ENCODE assay signal across 10 cellular contexts in genomic region chr21:15682182-15682895, GRCh38. TPM values are rescaled to one million over a fixed set of nuclear protein-coding genes. Genes with fewer than 3 reads are reported as not detected.
DNase-seq lines count a peak whose midpoint lies in the region; ATAC-seq and TF ChIP-seq lines count a peak whose summit lies in the region.
"Had no signal": no experiment of that assay in that cellular context is flagged by ENCODE, and none has a peak within 500 bp of the region (broad histone marks: within the 10 kb centered on the region; RNA-seq: fewer than 3 reads in every experiment).

No MANE protein-coding gene starts in this region.

- POLR2A ChIA-PET in MCF 10A (lab: Yijun Ruan, JAX), result interaction anchor here (0.7 to 1.5 kb wide), 3 partner anchors 11 to 48 kb away, joined by 3 to 4 read pairs (median 3); no protein-coding TSS in a partner anchor

- no peaks in the 10 kb centered on the region for H3K27me3 ChIP-seq in breast epithelium
- H3K27me3 ChIP-seq in upper lobe of left lung, result no peaks in the 10 kb centered on the region
- H3K27me3 ChIP-seq in stomach, result no peaks in the 10 kb centered on the region

- H3K4me3 ChIP-seq in breast epithelium, result no peak overlapping the region
- H3K4me3 ChIP-seq in upper lobe of left lung, result peak overlapping the region in 1 of 4 donors; percentile 10
- no peak overlapping the region for H3K4me3 ChIP-seq in stomach

- H3K4me1 ChIP-seq in breast epithelium (no peaks in the 10 kb centered on the region), upper lobe of left lung (peaks cover 6 to 13% (median 8%) of the 10 kb centered on the region in 4 donors), stomach (peaks cover 0 to 10% (median 0%) of the 10 kb centered on the region in 4 donors)

- no peaks in the 10 kb centered on the region for H3K36me3 ChIP-seq in breast epithelium
- H3K36me3 ChIP-seq in upper lobe of left lung, result no peaks in the 10 kb centered on the region
- no peaks in the 10 kb centered on the region for H3K36me3 ChIP-seq in stomach

- CTCF ChIA-PET in MCF 10A (lab: Yijun Ruan, JAX), result no interaction called here

- BruUV-seq in MCF 10A (replicated peaks; lab: Mats Ljungman, UMichigan), result no TSS peak

- H3K9me3 ChIP-seq in breast epithelium (no peaks in the 10 kb centered on the region), upper lobe of left lung (no peaks in the 10 kb centered on the region), stomach (no peaks in the 10 kb centered on the region)

- peak in 1 of 2 donors; percentile 86 for ATAC-seq in upper lobe of left lung (ENCODE audit: low FRiP score in 2 of 2)
- no peak for ATAC-seq in GM18867 (IDR thresholded peaks at IDR 0.05; ENCODE audit: unreplicated experiment)
- no peak for ATAC-seq in HG02763 (IDR thresholded peaks at IDR 0.05; ENCODE audit: unreplicated experiment)

- intact Hi-C loops in MCF 10A (cut with micrococcal nuclease) (no loop called here), breast epithelium (cut with DNase I; ENCODE audit: low total_unique reads) (no loop called here), stomach (cut with DNase I; ENCODE audit: low total_unique reads) (no loop called here)

- peaks cover 15% of the 10 kb centered on the region for H3K4me1 Mint-ChIP-seq in MCF 10A (ENCODE audit: insufficient read depth, unreplicated experiment)

- peak overlapping the region; percentile 69 for H3K27ac Mint-ChIP-seq in MCF 10A (ENCODE audit: low read depth, unreplicated experiment)
- H3K27ac Mint-ChIP-seq: CD4-positive, alpha-beta T cell had no signal

- TF ChIP-seq CTCF in MCF 10A (IDR thresholded peaks at IDR 0.05; ENCODE audit: unreplicated experiment) (no peak), breast epithelium (IDR thresholded peaks at IDR 0.05) (no peak), upper lobe of left lung (IDR thresholded peaks at IDR 0.05) (no peak), stomach (IDR thresholded peaks at IDR 0.05) (no peak)

- H3K27me3 Mint-ChIP-seq in MCF 10A (ENCODE audit: insufficient read depth, unreplicated experiment), result no peaks in the 10 kb centered on the region
- H3K27me3 Mint-ChIP-seq: CD4-positive, alpha-beta T cell had no signal

- TF ChIP-seq EP300 in upper lobe of left lung (IDR thresholded peaks at IDR 0.05), result peak in 2 of 4 donors; percentile 15 to 45
- TF ChIP-seq EP300 in stomach (IDR thresholded peaks at IDR 0.05), result no peak

- no peak overlapping the region for H3K4me3 Mint-ChIP-seq in MCF 10A (ENCODE audit: unreplicated experiment)
- H3K4me3 Mint-ChIP-seq: CD4-positive, alpha-beta T cell had no signal

- 53 to 59% methylated on average over 6 of the region's 6 CpGs for WGBS in upper lobe of left lung, 2 donors
- 69 to 82% (median 77%) methylated on average over 6 of the region's 6 CpGs for WGBS in stomach, 5 donors

- TF ChIP-seq POLR2A in breast epithelium (IDR thresholded peaks at IDR 0.05) (no peak), upper lobe of left lung (IDR thresholded peaks at IDR 0.05) (peak in 1 of 4 donors; percentile 27), stomach (IDR thresholded peaks at IDR 0.05) (no peak)

- H3K36me3 Mint-ChIP-seq in MCF 10A (ENCODE audit: insufficient read depth, unreplicated experiment), result no peaks in the 10 kb centered on the region

- peaks cover 11% of the 10 kb centered on the region for H3K9me3 Mint-ChIP-seq in MCF 10A (ENCODE audit: unreplicated experiment)
- H3K9me3 Mint-ChIP-seq: CD4-positive, alpha-beta T cell had no signal

- DNase-seq in MCF 10A (ENCODE audit: unreplicated experiment) (peak; percentile 73), breast epithelium (ENCODE audit: low spot score in 2 of 2) (no peak), SW480 (ENCODE audit: low spot score) (peak; percentile 6), glomerular visceral epithelial cell (ENCODE audit: extremely low spot score) (peak; percentile 4), upper lobe of left lung (peak in 1 of 2 donors; percentile 25), stomach (no peak)
- DNase-seq: CD4-positive, alpha-beta T cell; left cardiac atrium had no signal

- H3K27ac ChIP-seq in breast epithelium (no peak overlapping the region), upper lobe of left lung (peak overlapping the region; percentile 52 to 84 (median 68)), stomach (peak overlapping the region in 2 of 5 donors; percentile 53 to 55)

RNA-seq across cellular contexts. Expression of gene USP25, which starts 47.4 kb away (rescaled TPM):
- 78.5 and 90.8 TPM in 2 replicates for total RNA-seq in MCF 10A (2022)
- 10 to 100 TPM; 52.8 to 78.4 (median 53.0) TPM for total RNA-seq in breast epithelium
- 100 to 1,000 TPM in 1 of 6 donors, 10 to 100 TPM in 5; 44.1 to 120 (median 61.5) TPM for total RNA-seq in upper lobe of left lung
- total RNA-seq in stomach, result 10 to 100 TPM; 19.8 to 91.6 (median 33.9) TPM
- 10 to 100 TPM in 1 of 3 donors, 1 to 10 TPM in 2; 8.2 to 14.2 (median 9.1) TPM for polyA plus RNA-seq in stomach

Comparison
In these comparisons a context has a peak if more than half of its experiments do, and no peak if none do; other contexts are left out.
1. DNase-seq: peak in MCF 10A (single experiment), SW480 (single experiment) and glomerular visceral epithelial cell (single experiment); none in breast epithelium (0 of 2) and stomach (single experiment).
2. H3K27ac ChIP-seq: peak in upper lobe of left lung (4 of 4); none in breast epithelium (0 of 2).